20 cellular contexts compared by ENCODE assay signal in genomic region chr2:159758686-159759085, GRCh38. TPM values are rescaled to one million over a fixed set of nuclear protein-coding genes. Genes with fewer than 3 reads are reported as not detected.
DNase-seq lines count a peak whose midpoint lies in the region; ATAC-seq, FAIRE-seq and TF ChIP-seq lines count a peak whose summit lies in the region.
"Had no signal": no experiment of that assay in that cellular context is flagged by ENCODE, and none has a peak within 500 bp of the region (broad histone marks: within the 10 kb centered on the region; RNA-seq: fewer than 3 reads in every experiment).

No MANE protein-coding gene starts in this region.

- no peak overlapping the region for H3K4me3 Mint-ChIP-seq in CD4-positive, CD25-positive, alpha-beta regulatory T cell
- H3K4me3 Mint-ChIP-seq: neural crest cell, T-cell had no signal

- H4K91ac ChIP-seq in H1 (replicated peaks; ENCODE audit: insufficient read length, low read length): no peak overlapping the region

- 100% methylated on average over 1 of the region's 1 CpG; no CpG with 5 or more reads in 1 of the 2 experiments for WGBS in H1 (ENCODE audit: extremely low coverage in 1 of 2, insufficient coverage in 1 of 2, insufficient read length in 1 of 2, insufficient replicate concordance in 2 of 2, low coverage in 1 of 2, low lambda C conversion rate in 2 of 2, missing lambda C conversion rate in 1 of 2), 2 experiments

- H2BK12ac ChIP-seq in H1 (ENCODE audit: low read depth, low read length): no peak overlapping the region

- CTCF ChIA-PET in H1 (lab: Charles Lee; ENCODE audit: partially characterized antibody): interaction anchor here (1.0 to 1.6 kb wide), 5 partner anchors 11 to 181 kb away, joined by 3 to 6 read pairs (median 3); no protein-coding TSS in a partner anchor

- POLR2A ChIA-PET in H1 (lab: Charles Lee; ENCODE audit: partially characterized antibody): interaction anchor here (0.7 to 1.3 kb wide), 2 partner anchors 15 to 77 kb away, joined by 3 to 4 read pairs; no protein-coding TSS in a partner anchor

- H4K5ac ChIP-seq in H1 (ENCODE audit: insufficient read length, low read depth, low read length): no peak overlapping the region

- H4K20me1 ChIP-seq in H1 (replicated peaks in 1 of 2; ENCODE audit: control insufficient read depth in 1 of 2, insufficient read depth in 2 of 2, low read length in 2 of 2): peaks cover 5% of the 10 kb centered on the region in 2 experiments

- peaks cover 16 to 25% (median 22%) of the 10 kb centered on the region in 4 donors for H3K4me1 Mint-ChIP-seq in CD4-positive, CD25-positive, alpha-beta regulatory T cell
- H3K4me1 Mint-ChIP-seq: neural crest cell had no signal

- no peak overlapping the region for H3K27ac ChIP-seq in CD4-positive, CD25-positive, alpha-beta regulatory T cell (ENCODE audit: insufficient read depth, low read length, poor library complexity, severe bottlenecking)
- 0 out of 2 replicates have a peak overlapping the region, but pooled peaks have one; percentile 11 for H3K27ac ChIP-seq in H1 (ENCODE audit: low read depth, low read length)
- H3K27ac ChIP-seq: esophagus squamous epithelium had no signal

- H3K27me3 Mint-ChIP-seq in CD4-positive, CD25-positive, alpha-beta regulatory T cell: no peaks in the 10 kb centered on the region
- H3K27me3 Mint-ChIP-seq: T-cell had no signal

- no peak for ATAC-seq in CD4-positive, CD25-positive, alpha-beta regulatory T cell (ENCODE audit: low read depth in 2 of 2)
- ATAC-seq in mucosa of descending colon: peak; percentile 75
- ATAC-seq in HG03520 (IDR thresholded peaks at IDR 0.05; ENCODE audit: unreplicated experiment): no peak
- ATAC-seq: HCT116; stimulated activated naive CD8-positive, alpha-beta T cell treated with anti-CD3 and anti-CD28 coated beads, Interleukin-15, Interleukin-2, amounts not matched to agents 100 U/mL and 50 U/mL, for 24 hours; T-cell had no signal

- no peak for TF ChIP-seq CTCF in LNCaP clone FGC (IDR thresholded peaks at IDR 0.05; ENCODE audit: control insufficient read depth, extremely low read depth, insufficient read depth)
- TF ChIP-seq CTCF in H1 (IDR thresholded peaks at IDR 0.05; ENCODE audit: control extremely low read depth in 1 of 3, insufficient read depth in 1 of 3, low read depth in 1 of 3, low read length in 3 of 3): no peak
- TF ChIP-seq CTCF in mucosa of descending colon (IDR thresholded peaks at IDR 0.05): no peak

- no peak overlapping the region for H3K14ac ChIP-seq in H1 (ENCODE audit: insufficient read length)

- H3K18ac ChIP-seq in H1 (ENCODE audit: extremely low read depth, low read length): no peak overlapping the region

- intact Hi-C loops in mucosa of descending colon (cut with DNase I, micrococcal nuclease): no loop called here

- H3K79me1 ChIP-seq in H1 (ENCODE audit: low read depth, low read length): no peaks in the 10 kb centered on the region; the same call in 1 of the 2 replicates

- H3K79me2 ChIP-seq in H1 (ENCODE audit: control insufficient read depth in 1 of 2, insufficient read depth in 2 of 2, low read length in 2 of 2): peaks cover 0 to 30% of the 10 kb centered on the region in 2 experiments; a peak in 3 of 4 replicates

- no peak overlapping the region for H4K8ac ChIP-seq in H1 (ENCODE audit: extremely low read depth, insufficient read depth, low read length)

- no peak for TF ChIP-seq RAD21 in H1 (IDR thresholded peaks at IDR 0.05 in 1 of 2, conservative IDR thresholded peaks at IDR 0.05 in 1 of 2; ENCODE audit: low read depth in 2 of 2, low read length in 2 of 2)

- H3K27ac Mint-ChIP-seq in CD4-positive, CD25-positive, alpha-beta regulatory T cell: peak overlapping the region in 2 of 3 donors; percentile 32 to 45

- no peak for DNase-seq in CD4-positive, CD25-positive, alpha-beta regulatory T cell
- DNase-seq in LNCaP clone FGC (ENCODE audit: low read depth) (peak; percentile 42), H1 (ENCODE audit: low read depth in 1 of 2, low spot score in 2 of 2) (no peak), mucosa of descending colon (no peak), DMS79 treated with DMSO at 0.1 percent for 48 hours (lab: John Stamatoyannopoulos, UW) (no peak), COLO668 (lab: John Stamatoyannopoulos, UW; ENCODE audit: unreplicated experiment) (no peak), COR-L47 (lab: John Stamatoyannopoulos, UW) (no peak)
- DNase-seq: activated CD4-positive, alpha-beta T cell treated with anti-CD3 and anti-CD28 coated beads for 1 hour; activated T-cell treated with anti-CD3 and anti-CD28 coated beads for 4 hours; DMS79; esophagus squamous epithelium; hypothalamus; MG63; NCI-H2081; RPMI8226; stimulated activated naive CD8-positive, alpha-beta T cell treated with anti-CD3 and anti-CD28 coated beads, Interleukin-15, Interleukin-2, amounts not matched to agents 100 U/mL and 50 U/mL, for 24 hours; T-cell had no signal

- H3K4me1 ChIP-seq in CD4-positive, CD25-positive, alpha-beta regulatory T cell (ENCODE audit: control insufficient read depth, insufficient read depth, low read length, poor library complexity, severe bottlenecking): no peaks in the 10 kb centered on the region
- H3K4me1 ChIP-seq in H1 (replicated peaks in 1 of 4; ENCODE audit: control insufficient read depth in 3 of 4, insufficient read depth in 4 of 4, low read length in 3 of 4) (no peaks in the 10 kb centered on the region), mucosa of descending colon (ENCODE audit: low read depth) (no peaks in the 10 kb centered on the region)

- H3K56ac ChIP-seq in H1 (replicated peaks; ENCODE audit: insufficient read length, low read depth, low read length): no peak overlapping the region

- no peak for TF ChIP-seq EP300 in H1 (IDR thresholded peaks at IDR 0.05; ENCODE audit: borderline replicate concordance in 1 of 2, low read depth in 2 of 2, low read length in 2 of 2)

- no peak overlapping the region for H2AK5ac ChIP-seq in H1 (ENCODE audit: low read depth, low read length)

- H3K4me2 ChIP-seq in H1 (ENCODE audit: insufficient read depth in 1 of 2, low read depth in 2 of 2, low read length in 2 of 2): no peak overlapping the region

- no peak overlapping the region for H2BK5ac ChIP-seq in H1 (ENCODE audit: low read depth, low read length)

- no peak overlapping the region for H3K9ac ChIP-seq in H1 (replicated peaks in 1 of 4; ENCODE audit: extremely low read depth in 1 of 4, low read depth in 3 of 4, low read length in 3 of 4)

- H3K9me3 Mint-ChIP-seq in CD4-positive, CD25-positive, alpha-beta regulatory T cell: no peaks in the 10 kb centered on the region
- H3K9me3 Mint-ChIP-seq: neural crest cell, T-cell had no signal

- no peak overlapping the region for H2BK15ac ChIP-seq in H1 (ENCODE audit: low read length)

- no peak for TF ChIP-seq POLR2A in H1 (IDR thresholded peaks at IDR 0.05; ENCODE audit: control extremely low read depth in 1 of 2, low read depth in 2 of 2, low read length in 2 of 2)

- no peak overlapping the region for H2AFZ ChIP-seq in H1 (ENCODE audit: low read length)

- H3K9me3 ChIP-seq in CD4-positive, CD25-positive, alpha-beta regulatory T cell (ENCODE audit: control insufficient read depth in 2 of 2, low read length in 2 of 2): no peaks in the 10 kb centered on the region
- H3K9me3 ChIP-seq in H1 (ENCODE audit: insufficient read depth in 2 of 2, low read depth in 1 of 2, low read length in 1 of 2) (no peaks in the 10 kb centered on the region), mucosa of descending colon (no peaks in the 10 kb centered on the region)
- H3K9me3 ChIP-seq: esophagus squamous epithelium, MG63 had no signal

- peaks cover 43% of the 10 kb centered on the region for H3K36me3 Mint-ChIP-seq in CD4-positive, CD25-positive, alpha-beta regulatory T cell

- H3K23ac ChIP-seq in H1 (ENCODE audit: insufficient read length): no peak overlapping the region

- no peaks in the 10 kb centered on the region; the same call in 1 of the 2 replicates for H3K23me2 ChIP-seq in H1 (ENCODE audit: low read depth, low read length)

- H2BK120ac ChIP-seq in H1 (replicated peaks; ENCODE audit: low read depth, low read length): no peak overlapping the region

- H3K27me3 ChIP-seq in CD4-positive, CD25-positive, alpha-beta regulatory T cell (ENCODE audit: control insufficient read depth, insufficient read depth, low read length): no peaks in the 10 kb centered on the region
- H3K27me3 ChIP-seq in H1 (replicated peaks in 1 of 4; ENCODE audit: control insufficient read depth in 3 of 4, extremely low read depth in 1 of 4, insufficient read depth in 3 of 4, low read length in 3 of 4): no peaks in the 10 kb centered on the region
- H3K27me3 ChIP-seq: esophagus squamous epithelium, MG63 had no signal

- H3K36me3 ChIP-seq in CD4-positive, CD25-positive, alpha-beta regulatory T cell (ENCODE audit: control insufficient read depth, insufficient read depth, low read length): peaks cover 85% of the 10 kb centered on the region
- H3K36me3 ChIP-seq in H1 (ENCODE audit: control insufficient read depth in 2 of 4, insufficient read depth in 4 of 4, low read length in 3 of 4): peaks cover 9 to 75% (median 30%) of the 10 kb centered on the region in 4 experiments
- no peaks in the 10 kb centered on the region for H3K36me3 ChIP-seq in mucosa of descending colon (ENCODE audit: low read depth)

- no peak overlapping the region for H3K4ac ChIP-seq in H1 (replicated peaks; ENCODE audit: insufficient read length, low read depth, low read length)

- FAIRE-seq in H1 (lab: Jason Lieb, UNC): no peak

- no peak overlapping the region for H3K4me3 ChIP-seq in CD4-positive, CD25-positive, alpha-beta regulatory T cell (ENCODE audit: low read depth, low read length)
- H3K4me3 ChIP-seq in LNCaP clone FGC (ENCODE audit: low read depth, low read length) (no peak overlapping the region), H1 (ENCODE audit: extremely low read depth in 1 of 4, insufficient read depth in 2 of 4, low read depth in 3 of 4, low read length in 4 of 4) (no peak overlapping the region), mucosa of descending colon (no peak overlapping the region)
- H3K4me3 ChIP-seq: esophagus squamous epithelium, MG63 had no signal

- no peak overlapping the region for H2BK20ac ChIP-seq in H1 (ENCODE audit: low read length)

RNA-seq across cellular contexts. Expression of gene CD302, which starts 39.3 kb away (rescaled TPM):
- total RNA-seq in CD4-positive, CD25-positive, alpha-beta regulatory T cell: 2.4 TPM
- polyA plus RNA-seq in CD4-positive, CD25-positive, alpha-beta regulatory T cell: under 1 TPM; 0.11 to 0.61 (median 0.50) TPM
- 0.61 and 0.76 TPM in 2 replicates for total RNA-seq in H1 (2021; fragmentation: NEBNext Ultra II Directional; extraction: Animal tissue kit (Norgen Biotek cat#: 25700))
- 0.42 and 0.79 TPM in 2 replicates for polyA plus RNA-seq in H1 (2011; rRNA removed)
- 0.57 TPM for polyA plus RNA-seq in H1 (2011; cell fraction: cytosol; rRNA removed)
- 0.64 TPM for polyA plus RNA-seq in H1 (2011; cell fraction: nucleus; rRNA removed)
- 0.28 to 0.55 TPM (median 0.38 TPM) in 4 replicates for polyA plus RNA-seq in H1 (2012, experiment 1 of 2)
- 0.05 TPM for polyA plus RNA-seq in H1 (2012, experiment 2 of 2)
- 3.4 TPM for polyA plus RNA-seq in H1 (2013, experiment 1 of 2)
- polyA plus RNA-seq in H1 (2013, experiment 2 of 2): 3.5 TPM
- polyA minus RNA-seq in H1 (2011; rRNA and poly(A)+ RNA removed): 0.19 and 0.49 TPM in 2 replicates
- not detected for polyA minus RNA-seq in H1 (2011; cell fraction: cytosol; rRNA and poly(A)+ RNA removed)
- 1.4 TPM for polyA minus RNA-seq in H1 (2011; cell fraction: nucleus; rRNA and poly(A)+ RNA removed)
- 10 to 100 TPM in 2 of 3 donors, 1 to 10 TPM in 1; 9.4 to 27.1 (median 16.0) TPM for total RNA-seq in mucosa of descending colon

RNA-seq across cellular contexts. Expression of gene MARCHF7, which starts 46.4 kb away (rescaled TPM):
- 88.2 TPM for total RNA-seq in CD4-positive, CD25-positive, alpha-beta regulatory T cell
- 100 to 1,000 TPM; 189 to 253 (median 228) TPM for polyA plus RNA-seq in CD4-positive, CD25-positive, alpha-beta regulatory T cell
- 108 and 116 TPM in 2 replicates for total RNA-seq in H1 (2021; fragmentation: NEBNext Ultra II Directional; extraction: Animal tissue kit (Norgen Biotek cat#: 25700))
- 13.0 and 18.3 TPM in 2 replicates for polyA plus RNA-seq in H1 (2011; rRNA removed)
- polyA plus RNA-seq in H1 (2011; cell fraction: cytosol; rRNA removed): 23.6 TPM
- polyA plus RNA-seq in H1 (2011; cell fraction: nucleus; rRNA removed): 15.3 TPM
- 49.2 to 80.6 TPM (median 57.8 TPM) in 4 replicates for polyA plus RNA-seq in H1 (2012, experiment 1 of 2)
- 3.1 TPM for polyA plus RNA-seq in H1 (2012, experiment 2 of 2)
- polyA plus RNA-seq in H1 (2013, experiment 1 of 2): 65.0 TPM
- polyA plus RNA-seq in H1 (2013, experiment 2 of 2): 67.1 TPM
- 51.0 and 76.0 TPM in 2 replicates for polyA minus RNA-seq in H1 (2011; rRNA and poly(A)+ RNA removed)
- polyA minus RNA-seq in H1 (2011; cell fraction: cytosol; rRNA and poly(A)+ RNA removed): 64.4 TPM
- polyA minus RNA-seq in H1 (2011; cell fraction: nucleus; rRNA and poly(A)+ RNA removed): 76.8 TPM
- total RNA-seq in mucosa of descending colon: 10 to 100 TPM; 59.0 to 75.6 (median 65.6) TPM
